In genomic region chr1:66506393-66506687, GRCh38 we compare ENCODE assay signal across 1 cellular context.
TF ChIP-seq lines count a peak whose summit lies in the region.

No MANE protein-coding gene starts in this region.

TF ChIP-seq in GM23338, 12 proteins besides CTCF, POLR2A, EP300 and RAD21 (continued from another document):
- no peak for TF ChIP-seq ZNF462 (CRISPR knock-in tag; IDR thresholded peaks at IDR 0.05)
- no peak for TF ChIP-seq ZNF114 (CRISPR knock-in tag; IDR thresholded peaks at IDR 0.05)
- no peak for TF ChIP-seq POLR2AphosphoS5 (IDR thresholded peaks at IDR 0.05; ENCODE audit: low read depth)
- no peak for TF ChIP-seq NANOG (IDR thresholded peaks at IDR 0.05; ENCODE audit: borderline replicate concordance)
- no peak for TF ChIP-seq ETS1 (IDR thresholded peaks at IDR 0.05)
- TF ChIP-seq REST (IDR thresholded peaks at IDR 0.05; ENCODE audit: unreplicated experiment), result no peak
- TF ChIP-seq CREB1 (CRISPR knock-in tag; IDR thresholded peaks at IDR 0.05; ENCODE audit: low read depth), result no peak
- TF ChIP-seq STAT1 (IDR thresholded peaks at IDR 0.05; ENCODE audit: unreplicated experiment), result no peak
- TF ChIP-seq EZH2phosphoT487 (IDR thresholded peaks at IDR 0.05; ENCODE audit: unreplicated experiment), result no peak
TF ChIP-seq in GM23338: peak in this region for 0.
